Comparison of ENCODE assay signal across 21 cellular contexts in genomic region chr13:104256701-104257100, GRCh38.
"Had no signal": no experiment of that assay in that cellular context is flagged by ENCODE, and none has a peak within 500 bp of the region (broad histone marks: within the 10 kb centered on the region; RNA-seq: fewer than 3 reads in every experiment).

No MANE protein-coding gene starts in this region.

- H3K4me1 Mint-ChIP-seq: activated B cell treated with CpG ODN at 0.5 μM for 24 hours; activated CD8-positive, alpha-beta memory T cell treated with anti-CD3 and anti-CD28 coated beads, Interleukin-2, amount 10 ng/mL, durations not matched to agents 7 days and 5 days; activated naive CD8-positive, alpha-beta T cell treated with anti-CD3 and anti-CD28 coated beads for 36 hours; naive B cell; stimulated activated effector memory CD8-positive, alpha-beta T cell treated with anti-CD3 and anti-CD28 coated beads, Interleukin-12 subunit alpha, Interleukin-12 subunit beta, amount 100 ng/mL, for 72 hours had no signal

- H3K9me3 Mint-ChIP-seq: activated B cell treated with CpG ODN at 0.5 μM for 24 hours, type B pancreatic cell had no signal

- H3K27me3 ChIP-seq: body of pancreas, gastrocnemius medialis, heart left ventricle, ovary, sigmoid colon, stomach had no signal

- H3K27ac Mint-ChIP-seq: activated B cell treated with CpG ODN at 0.5 μM for 24 hours; activated CD4-positive, alpha-beta memory T cell treated with anti-CD3 and anti-CD28 coated beads for 36 hours; activated CD8-positive, alpha-beta memory T cell treated with anti-CD3 and anti-CD28 coated beads, Interleukin-2, amount 10 ng/mL, durations not matched to agents 7 days and 5 days; activated naive CD8-positive, alpha-beta T cell treated with anti-CD3 and anti-CD28 coated beads for 36 hours; naive B cell; stimulated activated effector memory CD8-positive, alpha-beta T cell treated with anti-CD3 and anti-CD28 coated beads, Interleukin-12 subunit alpha, Interleukin-12 subunit beta, amount 100 ng/mL, for 72 hours; T-helper 2 cell treated with Interferon-gamma antibody and Interleukin-4, amounts not matched to agents 5 μg/mL and 100 μg/mL, for 36 hours; type B pancreatic cell had no signal

- H3K27me3 Mint-ChIP-seq: activated B cell treated with CpG ODN at 0.5 μM for 24 hours; activated CD4-positive, alpha-beta memory T cell treated with anti-CD3 and anti-CD28 coated beads for 36 hours; activated CD8-positive, alpha-beta memory T cell treated with anti-CD3 and anti-CD28 coated beads, Interleukin-2, amount 10 ng/mL, durations not matched to agents 7 days and 5 days; activated naive CD8-positive, alpha-beta T cell treated with anti-CD3 and anti-CD28 coated beads for 36 hours; naive B cell; type B pancreatic cell had no signal

- H3K4me3 ChIP-seq: body of pancreas, coronary artery, gastrocnemius medialis, heart left ventricle, mucosa of descending colon, ovary, sigmoid colon, stomach had no signal

- H3K36me3 ChIP-seq: gastrocnemius medialis, heart left ventricle, ovary, sigmoid colon, stomach had no signal

- H3K9me3 ChIP-seq: body of pancreas, gastrocnemius medialis, heart left ventricle, mucosa of descending colon, ovary, sigmoid colon, stomach had no signal

- H3K4me3 Mint-ChIP-seq: activated B cell treated with CpG ODN at 0.5 μM for 24 hours; activated CD4-positive, alpha-beta memory T cell treated with anti-CD3 and anti-CD28 coated beads for 36 hours; activated CD8-positive, alpha-beta memory T cell treated with anti-CD3 and anti-CD28 coated beads, Interleukin-2, amount 10 ng/mL, durations not matched to agents 7 days and 5 days; activated naive CD8-positive, alpha-beta T cell treated with anti-CD3 and anti-CD28 coated beads for 36 hours; naive B cell; stimulated activated effector memory CD8-positive, alpha-beta T cell treated with anti-CD3 and anti-CD28 coated beads, Interleukin-12 subunit alpha, Interleukin-12 subunit beta, amount 100 ng/mL, for 72 hours; T-helper 2 cell treated with Interferon-gamma antibody and Interleukin-4, amounts not matched to agents 5 μg/mL and 100 μg/mL, for 36 hours; type B pancreatic cell had no signal

- H3K36me3 Mint-ChIP-seq: activated CD4-positive, alpha-beta memory T cell treated with anti-CD3 and anti-CD28 coated beads for 36 hours; activated CD8-positive, alpha-beta memory T cell treated with anti-CD3 and anti-CD28 coated beads, Interleukin-2, amount 10 ng/mL, durations not matched to agents 7 days and 5 days; activated naive CD8-positive, alpha-beta T cell treated with anti-CD3 and anti-CD28 coated beads for 36 hours; naive B cell; stimulated activated effector memory CD8-positive, alpha-beta T cell treated with anti-CD3 and anti-CD28 coated beads, Interleukin-12 subunit alpha, Interleukin-12 subunit beta, amount 100 ng/mL, for 72 hours; type B pancreatic cell had no signal

- ATAC-seq: activated CD8-positive, alpha-beta memory T cell treated with anti-CD3 and anti-CD28 coated beads, Interleukin-2, amount 10 ng/mL, durations not matched to agents 7 days and 5 days; body of pancreas; gastrocnemius medialis; heart left ventricle; left ventricle myocardium superior; mucosa of descending colon; stimulated activated effector memory CD8-positive, alpha-beta T cell treated with anti-CD3 and anti-CD28 coated beads, Interleukin-12 subunit alpha, Interleukin-12 subunit beta, amount 100 ng/mL, for 72 hours had no signal

- H3K4me1 ChIP-seq: body of pancreas, gastrocnemius medialis, heart left ventricle, sigmoid colon, stomach had no signal

- H3K27ac ChIP-seq: body of pancreas, coronary artery, gastrocnemius medialis, heart left ventricle, ovary, sigmoid colon, stomach had no signal

- DNase-seq: activated B cell treated with CpG ODN at 0.5 μM for 24 hours; activated CD4-positive, alpha-beta memory T cell treated with anti-CD3 and anti-CD28 coated beads for 36 hours; activated CD4-positive, alpha-beta T cell treated with anti-CD3 and anti-CD28 coated beads for 4 hours; activated CD8-positive, alpha-beta memory T cell treated with anti-CD3 and anti-CD28 coated beads, Interleukin-2, amount 10 ng/mL, durations not matched to agents 7 days and 5 days; activated naive CD4-positive, alpha-beta T cell; activated naive CD8-positive, alpha-beta T cell treated with anti-CD3 and anti-CD28 coated beads for 36 hours; body of pancreas; central memory CD4-positive, alpha-beta T cell; gastrocnemius medialis; heart left ventricle; left ventricle myocardium superior; mucosa of descending colon; naive B cell; ovary; sigmoid colon; stimulated activated CD4-positive, alpha-beta T cell treated with anti-CD3 and anti-CD28 coated beads, Interleukin-4, amount 100 ng/mL, for 24 hours; stomach had no signal
